ENCODE assay signal across 8 cellular contexts in the genomic region with DNA sequence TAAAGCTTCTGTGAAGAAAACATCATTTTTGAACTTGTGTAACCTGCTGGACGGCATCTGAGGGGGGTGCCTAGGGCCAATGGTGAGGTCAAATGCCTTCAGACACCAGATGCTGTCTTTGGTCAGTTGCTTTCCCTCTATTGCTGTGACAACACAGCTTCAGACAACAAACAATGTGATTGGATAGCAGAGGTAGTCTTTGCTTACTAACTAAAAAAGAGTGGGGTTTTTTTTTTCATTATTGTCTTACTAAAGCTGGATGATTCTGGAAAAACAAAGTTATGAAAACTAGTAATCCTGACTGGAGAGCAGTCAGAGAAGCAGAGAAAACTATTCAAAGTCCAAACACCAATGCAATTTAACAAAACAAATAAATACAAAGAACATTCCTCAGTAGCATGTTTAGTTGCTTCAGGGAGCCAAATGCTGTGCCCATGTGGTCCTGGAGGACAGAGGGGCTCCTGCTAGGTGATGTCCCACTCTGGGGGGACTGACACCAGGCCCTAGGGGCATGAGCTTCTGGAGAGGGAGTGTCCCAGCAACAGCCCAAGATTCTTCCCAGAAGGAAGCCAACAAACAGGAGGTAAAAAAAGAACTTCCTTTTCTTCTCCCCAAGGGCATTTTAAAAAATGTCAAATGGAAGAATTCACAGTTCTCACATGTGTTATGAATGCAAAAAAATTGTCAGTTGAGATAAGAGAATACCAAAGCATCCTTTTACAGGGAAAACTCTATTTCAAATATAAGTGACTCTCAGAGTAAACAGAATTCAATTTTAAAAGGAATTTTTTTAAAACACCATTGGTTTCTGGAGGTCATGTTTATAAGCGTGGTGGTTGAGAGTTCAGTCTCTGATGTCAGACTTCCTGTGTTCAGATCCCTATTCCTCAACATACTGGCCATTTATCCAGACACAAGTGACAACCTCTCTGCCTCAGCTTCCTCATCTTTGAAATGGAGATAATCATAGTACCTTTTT.
DNase-seq lines count a peak whose midpoint lies in the region; ATAC-seq and TF ChIP-seq lines count a peak whose summit lies in the region.

No MANE protein-coding gene starts in this region.

- H3K36me3 Mint-ChIP-seq in activated naive CD8-positive, alpha-beta T cell treated with anti-CD3 and anti-CD28 coated beads, Interleukin-2, amount 50 U/mL, for 24 hours (ENCODE audit: low read depth) = peaks cover 41% of the 10 kb centered on the region

- DNase-seq in GM04504 (ENCODE audit: low read depth) (peak; percentile 50), iPS-NIHi7 (ENCODE audit: extremely low spot score) (peak; percentile 22), smooth muscle cell of the brain vasculature (ENCODE audit: low read depth, low spot score) (peak; percentile 81), NCI-H446 treated with DMSO at 0.1 percent for 48 hours (lab: John Stamatoyannopoulos, UW) (no peak), foreskin keratinocyte (no peak)
- DNase-seq in activated naive CD8-positive, alpha-beta T cell treated with anti-CD3 and anti-CD28 coated beads, Interleukin-2, amount 50 U/mL, for 24 hours = no peak
- DNase-seq in activated CD8-positive, alpha-beta memory T cell treated with anti-CD3 and anti-CD28 coated beads, Interleukin-2, amount 50 U/mL, for 4 hours = no peak

- no peaks in the 10 kb centered on the region for H3K9me3 Mint-ChIP-seq in activated naive CD8-positive, alpha-beta T cell treated with anti-CD3 and anti-CD28 coated beads, Interleukin-2, amount 50 U/mL, for 24 hours

- H3K27me3 ChIP-seq in foreskin keratinocyte = no peaks in the 10 kb centered on the region

- no peak overlapping the region for H3K27ac ChIP-seq in foreskin keratinocyte

- H3K27ac Mint-ChIP-seq in activated naive CD8-positive, alpha-beta T cell treated with anti-CD3 and anti-CD28 coated beads, Interleukin-2, amount 50 U/mL, for 24 hours = peak overlapping the region; percentile 8

- no peaks in the 10 kb centered on the region for H3K4me1 Mint-ChIP-seq in activated naive CD8-positive, alpha-beta T cell treated with anti-CD3 and anti-CD28 coated beads, Interleukin-2, amount 50 U/mL, for 24 hours

- ATAC-seq in activated naive CD8-positive, alpha-beta T cell treated with anti-CD3 and anti-CD28 coated beads, Interleukin-2, amount 50 U/mL, for 24 hours = no peak
- ATAC-seq in HG03097 (IDR thresholded peaks at IDR 0.05; ENCODE audit: low FRiP score, unreplicated experiment) (no peak), foreskin keratinocyte (no peak)

- H3K27me3 Mint-ChIP-seq in activated naive CD8-positive, alpha-beta T cell treated with anti-CD3 and anti-CD28 coated beads, Interleukin-2, amount 50 U/mL, for 24 hours = no peaks in the 10 kb centered on the region

- TF ChIP-seq CTCF in foreskin keratinocyte (conservative IDR thresholded peaks at IDR 0.05) = no peak

- H3K4me1 ChIP-seq in foreskin keratinocyte = no peaks in the 10 kb centered on the region

- no peak overlapping the region for H3K4me3 Mint-ChIP-seq in activated naive CD8-positive, alpha-beta T cell treated with anti-CD3 and anti-CD28 coated beads, Interleukin-2, amount 50 U/mL, for 24 hours

Comparison
In these comparisons a context has a peak if more than half of its experiments do, and no peak if none do; other contexts are left out.
1. DNase-seq: peak in GM04504 (single experiment), iPS-NIHi7 (single experiment) and smooth muscle cell of the brain vasculature (single experiment); none in activated naive CD8-positive, alpha-beta T cell treated with anti-CD3 and anti-CD28 coated beads, Interleukin-2, amount 50 U/mL, for 24 hours (single experiment), NCI-H446 treated with DMSO at 0.1 percent for 48 hours (single experiment), foreskin keratinocyte (0 of 2) and activated CD8-positive, alpha-beta memory T cell treated with anti-CD3 and anti-CD28 coated beads, Interleukin-2, amount 50 U/mL, for 4 hours (single experiment).